In genomic region chr3:68206524-68207117, GRCh38 we compare ENCODE assay signal across 19 cellular contexts.
DNase-seq lines count a peak whose midpoint lies in the region; ATAC-seq and TF ChIP-seq lines count a peak whose summit lies in the region.
"Had no signal": no experiment of that assay in that cellular context is flagged by ENCODE, and none has a peak within 500 bp of the region (broad histone marks: within the 10 kb centered on the region; RNA-seq: fewer than 3 reads in every experiment).

No MANE protein-coding gene starts in this region.

- no peak for TF ChIP-seq CTCF in MCF 10A (IDR thresholded peaks at IDR 0.05; ENCODE audit: unreplicated experiment)
- no peak for TF ChIP-seq CTCF in mammary epithelial cell (conservative IDR thresholded peaks at IDR 0.05 in 1 of 2, IDR thresholded peaks at IDR 0.05 in 1 of 2; ENCODE audit: extremely low read depth in 1 of 2, insufficient read depth in 1 of 2, low read depth in 1 of 2, low read length in 2 of 2)
- no peak for TF ChIP-seq CTCF in testis (IDR thresholded peaks at IDR 0.05)

- ATAC-seq in T-cell (replicated peaks in 1 of 4): no peak
- ATAC-seq: activated CD8-positive, alpha-beta T cell treated with anti-CD3 and anti-CD28 coated beads for 36 hours; body of pancreas; gastroesophageal sphincter had no signal

- H4K20me1 ChIP-seq in mammary epithelial cell (ENCODE audit: insufficient read depth, low read length): no peaks in the 10 kb centered on the region

- intact Hi-C loops in MCF 10A (cut with micrococcal nuclease): no loop called here
- intact Hi-C loops in mammary epithelial cell (cut with micrococcal nuclease): no loop called here
- intact Hi-C loops in testis (cut with DNase I; ENCODE audit: low total_unique reads): no loop called here

- H3K4me3 Mint-ChIP-seq in MCF 10A (ENCODE audit: unreplicated experiment): no peak overlapping the region
- no peak overlapping the region for H3K4me3 Mint-ChIP-seq in T-cell
- H3K4me3 Mint-ChIP-seq: activated CD8-positive, alpha-beta T cell treated with anti-CD3 and anti-CD28 coated beads for 36 hours; activated naive CD8-positive, alpha-beta T cell; CD8-positive, alpha-beta memory T cell had no signal

- H3K4me1 ChIP-seq in mammary epithelial cell (ENCODE audit: insufficient read depth, low read length) (no peaks in the 10 kb centered on the region), testis (no peaks in the 10 kb centered on the region)
- H3K4me1 ChIP-seq: body of pancreas, gastroesophageal sphincter, left ventricle myocardium inferior, sigmoid colon, uterus had no signal

- no peak overlapping the region for H3K9ac ChIP-seq in mammary epithelial cell (ENCODE audit: insufficient read depth, low read length)

- TF ChIP-seq POLR2A in testis (IDR thresholded peaks at IDR 0.05): no peak

- H3K27ac Mint-ChIP-seq in MCF 10A (ENCODE audit: low read depth, unreplicated experiment): no peak overlapping the region
- no peak overlapping the region for H3K27ac Mint-ChIP-seq in T-cell
- H3K27ac Mint-ChIP-seq: activated CD8-positive, alpha-beta T cell treated with anti-CD3 and anti-CD28 coated beads for 36 hours; activated naive CD8-positive, alpha-beta T cell; CD8-positive, alpha-beta memory T cell had no signal

- H3K4me1 Mint-ChIP-seq in MCF 10A (ENCODE audit: insufficient read depth, unreplicated experiment): no peaks in the 10 kb centered on the region
- no peaks in the 10 kb centered on the region for H3K4me1 Mint-ChIP-seq in T-cell
- H3K4me1 Mint-ChIP-seq: CD8-positive, alpha-beta memory T cell had no signal

- no peaks in the 10 kb centered on the region for H3K36me3 ChIP-seq in mammary epithelial cell (ENCODE audit: insufficient read depth, low read length)
- H3K36me3 ChIP-seq in testis (ENCODE audit: low read depth, missing control alignments): no peaks in the 10 kb centered on the region
- H3K36me3 ChIP-seq: gastroesophageal sphincter, left ventricle myocardium inferior, sigmoid colon, uterus had no signal

- H3K36me3 Mint-ChIP-seq in MCF 10A (ENCODE audit: insufficient read depth, unreplicated experiment) (no peaks in the 10 kb centered on the region), T-cell (peaks cover 23% of the 10 kb centered on the region)

- H3K4me2 ChIP-seq in mammary epithelial cell (ENCODE audit: insufficient read depth, low read depth, low read length): no peak overlapping the region

- H3K27me3 Mint-ChIP-seq in MCF 10A (ENCODE audit: insufficient read depth, unreplicated experiment): no peaks in the 10 kb centered on the region
- no peaks in the 10 kb centered on the region for H3K27me3 Mint-ChIP-seq in T-cell
- H3K27me3 Mint-ChIP-seq: activated CD8-positive, alpha-beta T cell treated with anti-CD3 and anti-CD28 coated beads for 36 hours; activated naive CD8-positive, alpha-beta T cell; CD8-positive, alpha-beta memory T cell had no signal

- CTCF ChIA-PET in MCF 10A (lab: Yijun Ruan, JAX) (no interaction called here), mammary epithelial cell (lab: Charles Lee; ENCODE audit: low non-redundant PET) (no interaction called here), T-cell (lab: Charles Lee) (no interaction called here)

- dilution Hi-C loops in mammary epithelial cell (cut with HindIII; ENCODE audit: low sequenced_read_pairs): no loop called here

- H3K9me3 Mint-ChIP-seq in MCF 10A (ENCODE audit: unreplicated experiment): peaks cover 7% of the 10 kb centered on the region
- H3K9me3 Mint-ChIP-seq in T-cell: peaks cover 8 to 14% (median 10%) of the 10 kb centered on the region in 3 donors

- H3K27ac ChIP-seq in mammary epithelial cell (ENCODE audit: insufficient read depth, low read depth, low read length): no peak overlapping the region
- H3K27ac ChIP-seq in testis: no peak overlapping the region
- H3K27ac ChIP-seq in caudate nucleus (ENCODE audit: low read depth, low read length): no peak overlapping the region
- H3K27ac ChIP-seq: body of pancreas, gastroesophageal sphincter, left ventricle myocardium inferior, sigmoid colon, uterus had no signal

- H3K9me3 ChIP-seq in mammary epithelial cell (replicated peaks; ENCODE audit: insufficient read depth, low read length) (peaks cover 5% of the 10 kb centered on the region), testis (no peaks in the 10 kb centered on the region)
- H3K9me3 ChIP-seq: body of pancreas, uterus had no signal

- BruUV-seq in MCF 10A (replicated peaks; lab: Mats Ljungman, UMichigan) (no TSS peak), mammary epithelial cell (replicated peaks; lab: Mats Ljungman, UMichigan) (no TSS peak)

- no peak overlapping the region for H3K4me3 ChIP-seq in mammary epithelial cell (replicated peaks in 1 of 3; ENCODE audit: insufficient read depth in 1 of 3, low read depth in 2 of 3, low read length in 3 of 3)
- no peak overlapping the region for H3K4me3 ChIP-seq in testis
- H3K4me3 ChIP-seq: body of pancreas, gastroesophageal sphincter, left ventricle myocardium inferior, sigmoid colon, uterus had no signal

- WGBS in mammary epithelial cell (ENCODE audit: low coverage, missing lambda C conversion rate): 53% methylated on average over 2 of the region's 3 CpGs
- WGBS in testis, 2 donors: 69 to 77% methylated on average over 3 of the region's 3 CpGs

- peak; percentile 7 for DNase-seq in MCF 10A (ENCODE audit: unreplicated experiment)
- no peak for DNase-seq in mammary epithelial cell
- peak; percentile 12 for DNase-seq in HT-29 (ENCODE audit: low spot score)
- peak; percentile 1 for DNase-seq in RKO (ENCODE audit: low spot score)
- peak; percentile 18 for DNase-seq in testis
- DNase-seq in putamen (ENCODE audit: low spot score): no peak
- DNase-seq in T-cell: no peak
- DNase-seq in caudate nucleus (lab: John Stamatoyannopoulos, UW): no peak
- DNase-seq: activated CD8-positive, alpha-beta T cell treated with anti-CD3 and anti-CD28 coated beads for 36 hours; body of pancreas; CD8-positive, alpha-beta memory T cell; H7; left ventricle myocardium inferior; NCI-H1694 treated with DMSO at 0.1 percent for 48 hours; sigmoid colon; stimulated activated CD4-positive, alpha-beta T cell treated with anti-CD3 and anti-CD28 coated beads, Interleukin-2, amount 100 ng/mL, for 24 hours; uterus had no signal

- in situ Hi-C loops in mammary epithelial cell (cut with MboI; ENCODE audit: low sequenced_read_pairs in 2 of 2): no loop called here

- no peaks in the 10 kb centered on the region for H3K79me2 ChIP-seq in mammary epithelial cell (ENCODE audit: insufficient read depth, low read length)

- POLR2A ChIA-PET in MCF 10A (lab: Yijun Ruan, JAX) (no interaction called here), T-cell (lab: Charles Lee) (no interaction called here)

- no peaks in the 10 kb centered on the region for H3K27me3 ChIP-seq in mammary epithelial cell (ENCODE audit: insufficient read depth, low read length)
- H3K27me3 ChIP-seq in testis: no peaks in the 10 kb centered on the region
- H3K27me3 ChIP-seq: body of pancreas, gastroesophageal sphincter, sigmoid colon, uterus had no signal

- no peak overlapping the region for H2AFZ ChIP-seq in mammary epithelial cell (ENCODE audit: low read depth, low read length)

Comparison
In these comparisons a context has a peak if more than half of its experiments do, and no peak if none do; other contexts are left out.
1. DNase-seq: peak in MCF 10A (single experiment), HT-29 (single experiment), RKO (single experiment) and testis (single experiment); none in mammary epithelial cell (single experiment), putamen (single experiment), T-cell (0 of 34) and caudate nucleus (0 of 61).